In the genomic region with DNA sequence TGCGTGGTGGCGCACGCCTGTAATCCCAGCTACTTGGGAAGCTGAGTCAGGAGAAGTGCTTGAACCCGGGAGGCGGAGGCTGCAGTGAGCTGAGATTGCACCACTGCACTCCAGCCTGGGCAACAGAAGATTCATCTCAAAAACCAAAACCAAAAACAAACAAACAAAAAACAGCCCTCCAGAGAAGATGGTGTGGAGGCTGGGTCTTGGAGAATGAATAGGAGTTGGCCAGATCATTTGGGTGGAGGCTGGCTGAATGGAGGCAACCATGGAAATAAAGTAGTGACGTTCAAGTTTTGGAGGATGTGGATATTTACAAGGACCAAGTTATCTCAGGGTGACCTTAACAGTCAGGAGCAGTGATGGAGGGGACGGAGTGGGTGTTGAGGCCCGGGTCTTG, we compare ENCODE assay signal across 18 cellular contexts.
"Had no signal": no experiment of that assay in that cellular context is flagged by ENCODE, and none has a peak within 500 bp of the region (broad histone marks: within the 10 kb centered on the region; RNA-seq: fewer than 3 reads in every experiment).

No MANE protein-coding gene starts in this region.

- H3K9me3 ChIP-seq: body of pancreas, gastroesophageal sphincter, left lung, spleen had no signal

- H3K36me3 ChIP-seq: gastroesophageal sphincter, left lung, spleen had no signal

- H3K27ac ChIP-seq: body of pancreas, epithelial cell of prostate, gastroesophageal sphincter, left lung, spleen had no signal

- H3K27me3 ChIP-seq: body of pancreas, gastroesophageal sphincter, left lung, spleen had no signal

- DNase-seq: activated CD4-positive, alpha-beta memory T cell treated with anti-CD3 and anti-CD28 coated beads for 36 hours; activated CD8-positive, alpha-beta memory T cell treated with anti-CD3 and anti-CD28 coated beads, Interleukin-2, amount 50 U/mL, for 4 hours; activated naive CD4-positive, alpha-beta T cell treated with Interleukin-2 at 50 U/mL for 16 hours; activated T-cell treated with anti-CD3 and anti-CD28 coated beads, Interleukin-2, amount 50 U/mL, for 72 hours; body of pancreas; central memory CD4-positive, alpha-beta T cell; cortex of kidney; effector memory CD8-positive, alpha-beta T cell; left lung; nephron progenitor cell; spleen; stimulated activated CD4-positive, alpha-beta T cell treated with anti-CD3 and anti-CD28 coated beads, Interleukin-1b, Interleukin-23, amount 100 ng/mL, for 48 hours; stimulated activated naive B cell treated with anti-CD40 and anti-IgM and Interleukin-4, amounts not matched to agents 10 μg/mL and 1 μg/mL and 100 μg/mL, for 72 hours; SW 1271; trophoblast cell had no signal

- H3K27ac Mint-ChIP-seq: activated CD4-positive, alpha-beta memory T cell treated with anti-CD3 and anti-CD28 coated beads for 36 hours; stimulated activated naive B cell treated with anti-CD40 and anti-IgM and Interleukin-4, amounts not matched to agents 10 μg/mL and 1 μg/mL and 100 μg/mL, for 72 hours had no signal

- H3K27me3 Mint-ChIP-seq: activated CD4-positive, alpha-beta memory T cell treated with anti-CD3 and anti-CD28 coated beads for 36 hours; effector memory CD8-positive, alpha-beta T cell; stimulated activated naive B cell treated with anti-CD40 and anti-IgM and Interleukin-4, amounts not matched to agents 10 μg/mL and 1 μg/mL and 100 μg/mL, for 72 hours had no signal

- H3K4me3 ChIP-seq: body of pancreas, gastroesophageal sphincter, left lung, spleen had no signal

- H3K4me3 Mint-ChIP-seq: activated CD4-positive, alpha-beta memory T cell treated with anti-CD3 and anti-CD28 coated beads for 36 hours; nephron progenitor cell; stimulated activated naive B cell treated with anti-CD40 and anti-IgM and Interleukin-4, amounts not matched to agents 10 μg/mL and 1 μg/mL and 100 μg/mL, for 72 hours had no signal

- H3K9me3 Mint-ChIP-seq: effector memory CD8-positive, alpha-beta T cell had no signal

- ATAC-seq: activated T-cell treated with anti-CD3 and anti-CD28 coated beads, Interleukin-2, amount 50 U/mL, for 72 hours; body of pancreas; effector memory CD8-positive, alpha-beta T cell; gastroesophageal sphincter; left lung; sciatic nerve; stimulated activated naive B cell treated with anti-CD40 and anti-IgM and Interleukin-4, amounts not matched to agents 10 μg/mL and 1 μg/mL and 100 μg/mL, for 72 hours had no signal
